19 cellular contexts compared by ENCODE assay signal in the genomic region with DNA sequence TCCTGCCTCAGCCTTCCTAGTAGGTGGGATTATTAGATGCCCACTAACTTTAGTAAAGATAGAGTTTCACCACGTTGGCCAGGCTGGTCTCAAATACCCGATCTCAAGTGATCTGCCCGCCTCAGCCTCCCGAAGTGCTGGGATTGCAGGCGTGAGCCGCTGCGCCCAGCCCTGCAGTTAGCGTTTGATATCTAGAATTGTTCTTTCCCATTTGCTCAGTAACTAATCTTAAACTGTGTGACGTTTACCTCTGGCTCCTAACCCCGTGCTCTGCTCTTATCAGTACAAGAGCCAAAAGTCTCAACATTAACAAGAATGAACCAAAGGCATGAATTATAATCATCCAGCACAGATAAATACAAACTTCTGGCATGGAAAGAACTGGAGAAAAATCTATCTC. TPM values are rescaled to one million over a fixed set of nuclear protein-coding genes. Genes with fewer than 3 reads are reported as not detected.
DNase-seq lines count a peak whose midpoint lies in the region; ATAC-seq and TF ChIP-seq lines count a peak whose summit lies in the region.
"Had no signal": no experiment of that assay in that cellular context is flagged by ENCODE, and none has a peak within 500 bp of the region (broad histone marks: within the 10 kb centered on the region; RNA-seq: fewer than 3 reads in every experiment).

No MANE protein-coding gene starts in this region.

- TF ChIP-seq POLR2A in erythroblast (IDR thresholded peaks at IDR 0.05; ENCODE audit: low read length), result no peak

- H3K4me3 Mint-ChIP-seq in Caco-2 (ENCODE audit: unreplicated experiment) (no peak overlapping the region), nephron (no peak overlapping the region)
- H3K4me3 Mint-ChIP-seq: CD8-positive, alpha-beta memory T cell had no signal

- H3K4me1 Mint-ChIP-seq in Caco-2 (ENCODE audit: low read depth, unreplicated experiment), result peaks cover 23% of the 10 kb centered on the region
- peaks cover 8% of the 10 kb centered on the region for H3K4me1 Mint-ChIP-seq in nephron
- H3K4me1 Mint-ChIP-seq: CD8-positive, alpha-beta memory T cell had no signal

- no TSS peak for BruUV-seq in Caco-2 (replicated peaks; lab: Mats Ljungman, UMichigan)
- BruUV-seq in PC-9 (replicated peaks; lab: Mats Ljungman, UMichigan), result TSS peak; percentile 10
- BruUV-seq in mammary epithelial cell (replicated peaks; lab: Mats Ljungman, UMichigan), result no TSS peak

- H3K9me3 Mint-ChIP-seq in Caco-2 (ENCODE audit: unreplicated experiment), result no peaks in the 10 kb centered on the region
- no peaks in the 10 kb centered on the region for H3K9me3 Mint-ChIP-seq in nephron
- H3K9me3 Mint-ChIP-seq: CD8-positive, alpha-beta memory T cell had no signal

- H3F3A ChIP-seq in PC-9 (ENCODE audit: insufficient read depth, low read depth), result peaks cover 42% of the 10 kb centered on the region

- intact Hi-C loops in Caco-2 (cut with micrococcal nuclease; ENCODE audit: unreplicated experiment) (no loop called here), PC-9 (cut with micrococcal nuclease; ENCODE audit: unreplicated experiment) (no loop called here), mammary epithelial cell (cut with micrococcal nuclease) (no loop called here)

- no peaks in the 10 kb centered on the region for H3K9me2 ChIP-seq in PC-9 (ENCODE audit: insufficient read depth)

- in situ Hi-C loops in mammary epithelial cell (cut with MboI; ENCODE audit: low sequenced_read_pairs in 2 of 2), result no loop called here

- H3K27me3 Mint-ChIP-seq in Caco-2 (ENCODE audit: insufficient read depth, unreplicated experiment) (no peaks in the 10 kb centered on the region), nephron (ENCODE audit: low read depth) (no peaks in the 10 kb centered on the region)

- peak overlapping the region; percentile 70 for H3K27ac Mint-ChIP-seq in Caco-2 (ENCODE audit: unreplicated experiment)
- peak overlapping the region in 2 of 3 experiments; percentile 5 to 26 for H3K27ac Mint-ChIP-seq in nephron

- no peak overlapping the region for H3K4me3 ChIP-seq in Caco-2 (ENCODE audit: low read depth, low read length)
- no peak overlapping the region for H3K4me3 ChIP-seq in PC-9
- no peak overlapping the region for H3K4me3 ChIP-seq in mammary epithelial cell (replicated peaks in 1 of 3; ENCODE audit: insufficient read depth in 1 of 3, low read depth in 2 of 3, low read length in 3 of 3)
- H3K4me3 ChIP-seq: BLaER1, GM12878 had no signal

- H3K79me2 ChIP-seq in PC-9 (ENCODE audit: low read depth), result peaks cover 99% of the 10 kb centered on the region
- H3K79me2 ChIP-seq in mammary epithelial cell (ENCODE audit: insufficient read depth, low read length), result no peaks in the 10 kb centered on the region

- peaks cover 10% of the 10 kb centered on the region for H3K4me1 ChIP-seq in Caco-2
- H3K4me1 ChIP-seq in PC-9 (replicated peaks; ENCODE audit: insufficient read depth), result peaks cover 31% of the 10 kb centered on the region
- peaks cover 2% of the 10 kb centered on the region for H3K4me1 ChIP-seq in mammary epithelial cell (ENCODE audit: insufficient read depth, low read length)
- H3K4me1 ChIP-seq: BLaER1 had no signal

- dilution Hi-C loops in mammary epithelial cell (cut with HindIII; ENCODE audit: low sequenced_read_pairs), result no loop called here

- 89% methylated on average over 6 of the region's 10 CpGs for WGBS in mammary epithelial cell (ENCODE audit: low coverage, missing lambda C conversion rate)

- POLR2A ChIA-PET in Caco-2 (lab: Charles Lee) (no interaction called here), PC-9 (lab: Charles Lee; ENCODE audit: unreplicated experiment) (no interaction called here)

- H3K4me2 ChIP-seq in PC-9 (no peak overlapping the region), mammary epithelial cell (ENCODE audit: insufficient read depth, low read depth, low read length) (no peak overlapping the region)
- H3K4me2 ChIP-seq: BLaER1 had no signal

- DNase-seq in Caco-2, result no peak
- DNase-seq in PC-9, result no peak
- DNase-seq in erythroblast (lab: John Stamatoyannopoulos, UW), result peak; percentile 52 to 72
- no peak for DNase-seq in mammary epithelial cell
- DNase-seq: CD8-positive, alpha-beta memory T cell; DMS 273 treated with DMSO at 0.1 percent for 48 hours; GDM1; NCI-H1417; NCI-H1930; NCI-H69; NK-92 treated with Interleukin-12 subunit alpha and Interleukin-12 subunit beta, amount 100 ng/mL, for 24 hours had no signal

- H3K27ac ChIP-seq in PC-9, result no peak overlapping the region
- no peak overlapping the region for H3K27ac ChIP-seq in mammary epithelial cell (ENCODE audit: insufficient read depth, low read depth, low read length)
- H3K27ac ChIP-seq: BLaER1, HL-60, RWPE1 had no signal

- CTCF ChIA-PET in Caco-2 (lab: Charles Lee), result no interaction called here
- CTCF ChIA-PET in PC-9 (lab: Charles Lee), result interaction anchor here (0.6 kb wide), 1 partner anchor 72 kb away, joined by 3 read pairs; no protein-coding TSS in a partner anchor
- CTCF ChIA-PET in mammary epithelial cell (lab: Charles Lee; ENCODE audit: low non-redundant PET), result no interaction called here

- H3K27me3 ChIP-seq in Caco-2 (replicated peaks; ENCODE audit: control insufficient read depth, insufficient read depth, low read length) (no peaks in the 10 kb centered on the region), PC-9 (ENCODE audit: insufficient read depth, low read depth) (no peaks in the 10 kb centered on the region), mammary epithelial cell (ENCODE audit: insufficient read depth, low read length) (peaks cover 2% of the 10 kb centered on the region)
- H3K27me3 ChIP-seq: BLaER1 had no signal

- ATAC-seq in HG03378 (IDR thresholded peaks at IDR 0.05; ENCODE audit: unreplicated experiment) (no peak), GM19351 (IDR thresholded peaks at IDR 0.05; ENCODE audit: unreplicated experiment) (no peak), GM18511 (IDR thresholded peaks at IDR 0.05; ENCODE audit: unreplicated experiment) (no peak)
- ATAC-seq: GM12878 had no signal

- no peak overlapping the region for H2AFZ ChIP-seq in PC-9
- no peak overlapping the region for H2AFZ ChIP-seq in mammary epithelial cell (ENCODE audit: low read depth, low read length)

- H3K36me3 Mint-ChIP-seq in Caco-2 (ENCODE audit: insufficient read depth, unreplicated experiment) (peaks cover 37% of the 10 kb centered on the region), nephron (ENCODE audit: low read depth) (peaks cover 6% of the 10 kb centered on the region)
- H3K36me3 Mint-ChIP-seq: CD8-positive, alpha-beta memory T cell had no signal

- H4K20me1 ChIP-seq in PC-9 (ENCODE audit: insufficient read depth) (peaks cover 40% of the 10 kb centered on the region), mammary epithelial cell (ENCODE audit: insufficient read depth, low read length) (no peaks in the 10 kb centered on the region)
- H4K20me1 ChIP-seq: BLaER1 had no signal

- no peak overlapping the region for H3K9ac ChIP-seq in mammary epithelial cell (ENCODE audit: insufficient read depth, low read length)
- H3K9ac ChIP-seq: BLaER1 had no signal

- H3K9me3 ChIP-seq in Caco-2 (no peaks in the 10 kb centered on the region), PC-9 (ENCODE audit: insufficient read depth, low read depth) (no peaks in the 10 kb centered on the region), mammary epithelial cell (replicated peaks; ENCODE audit: insufficient read depth, low read length) (no peaks in the 10 kb centered on the region)
- H3K9me3 ChIP-seq: BLaER1 had no signal

- TF ChIP-seq CTCF in Caco-2 (IDR thresholded peaks at IDR 0.05; ENCODE audit: insufficient read depth in 1 of 2, low read depth in 1 of 2, low read length in 1 of 2, severe bottlenecking in 1 of 2, unreplicated experiment in 1 of 2) (no peak), PC-9 (conservative IDR thresholded peaks at IDR 0.05) (no peak), nephron (IDR thresholded peaks at IDR 0.05; ENCODE audit: unreplicated experiment in 3 of 3) (no peak), mammary epithelial cell (conservative IDR thresholded peaks at IDR 0.05 in 1 of 2, IDR thresholded peaks at IDR 0.05 in 1 of 2; ENCODE audit: extremely low read depth in 1 of 2, insufficient read depth in 1 of 2, low read depth in 1 of 2, low read length in 2 of 2) (no peak)

- H3K36me3 ChIP-seq in Caco-2 (ENCODE audit: control insufficient read depth, insufficient read depth, low read length) (no peaks in the 10 kb centered on the region), PC-9 (ENCODE audit: low read depth) (0 out of 2 replicates have a peak, but pooled peaks cover 7% of the 10 kb centered on the region), mammary epithelial cell (ENCODE audit: insufficient read depth, low read length) (no peaks in the 10 kb centered on the region)
- H3K36me3 ChIP-seq: BLaER1 had no signal

RNA-seq across cellular contexts. Expression of a gene that starts 47.4 kb away (rescaled TPM):
- total RNA-seq in Caco-2 (2022), result 124 and 127 TPM in 2 replicates
- 132 and 139 TPM in 2 replicates for total RNA-seq in PC-9 (2021)
- 10 to 100 TPM in 1 of 2 donors, 1 to 10 TPM in 1; 5.0 to 14.4 TPM for total RNA-seq in mammary epithelial cell
- 12.4 TPM for polyA plus RNA-seq in mammary epithelial cell
- 28.1 TPM for polyA minus RNA-seq in mammary epithelial cell

Comparison
In these comparisons a context has a peak if more than half of its experiments do, and no peak if none do; other contexts are left out.
1. DNase-seq: peak in erythroblast (2 of 2); none in Caco-2 (0 of 2), PC-9 (0 of 2) and mammary epithelial cell (single experiment).